Comparison of ENCODE assay signal across 2 cellular contexts in the genomic region with DNA sequence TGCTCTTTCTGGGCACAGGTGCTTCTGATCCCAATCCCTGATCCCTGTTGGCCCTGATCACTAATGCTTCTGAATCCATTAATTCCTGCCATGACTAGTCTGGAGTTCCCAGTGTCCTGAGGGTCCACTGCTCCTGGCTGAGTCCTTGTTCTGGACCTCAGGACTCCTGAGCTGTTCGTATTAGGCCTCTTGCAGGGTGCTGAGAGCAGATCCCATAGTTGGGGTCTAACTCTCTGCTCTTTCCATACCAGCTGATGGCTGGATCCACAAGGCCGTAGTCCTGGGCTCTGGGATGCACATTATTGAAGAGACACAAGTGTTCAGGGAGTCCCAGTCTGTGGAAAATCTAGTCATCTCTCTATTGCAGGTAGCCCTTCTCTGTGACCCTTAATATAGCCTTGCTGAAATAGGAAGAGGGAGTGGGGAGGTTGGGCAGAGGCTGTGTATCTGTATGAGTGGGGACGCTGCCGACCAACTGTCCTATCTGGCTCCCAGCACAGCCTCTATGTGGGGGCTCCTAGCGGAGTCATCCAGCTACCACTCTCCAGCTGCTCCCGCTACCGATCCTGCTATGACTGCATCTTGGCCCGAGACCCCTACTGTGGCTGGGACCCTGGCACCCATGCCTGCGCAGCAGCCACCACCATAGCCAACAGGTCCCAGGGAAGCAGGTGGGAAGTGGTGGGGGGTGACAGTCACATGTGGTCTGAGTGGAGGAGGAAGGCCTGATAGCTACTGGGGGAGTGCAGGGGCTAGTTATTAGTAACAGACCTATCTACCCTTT.
TF ChIP-seq lines count a peak whose summit lies in the region.

No MANE protein-coding gene starts in this region.

TF ChIP-seq in IMR-90, 13 proteins besides CTCF, POLR2A, EP300 and RAD21:
- TF ChIP-seq NFE2L2 (IDR thresholded peaks at IDR 0.05; ENCODE audit: low read depth, low read length), result no peak
- TF ChIP-seq BHLHE40 (IDR thresholded peaks at IDR 0.05; ENCODE audit: low read depth, low read length), result no peak
TF ChIP-seq in IMR-90: peak in this region for 0.

TF ChIP-seq in GM23338, 12 proteins besides CTCF, POLR2A, EP300 and RAD21:
- TF ChIP-seq POLR2AphosphoS5 (IDR thresholded peaks at IDR 0.05; ENCODE audit: low read depth) (no peak), ETS1 (IDR thresholded peaks at IDR 0.05) (no peak), EZH2phosphoT487 (IDR thresholded peaks at IDR 0.05; ENCODE audit: unreplicated experiment) (no peak), STAT1 (IDR thresholded peaks at IDR 0.05; ENCODE audit: unreplicated experiment) (no peak), JUNB (IDR thresholded peaks at IDR 0.05; ENCODE audit: unreplicated experiment) (no peak), ZNF331 (CRISPR knock-in tag; IDR thresholded peaks at IDR 0.05; ENCODE audit: low read depth) (no peak), EZH2 (IDR thresholded peaks at IDR 0.05; ENCODE audit: low read depth, unreplicated experiment) (no peak), NANOG (IDR thresholded peaks at IDR 0.05; ENCODE audit: borderline replicate concordance) (no peak), CREB1 (CRISPR knock-in tag; IDR thresholded peaks at IDR 0.05; ENCODE audit: low read depth) (no peak), ZNF114 (CRISPR knock-in tag; IDR thresholded peaks at IDR 0.05) (no peak)
- TF ChIP-seq, protein P1, sequence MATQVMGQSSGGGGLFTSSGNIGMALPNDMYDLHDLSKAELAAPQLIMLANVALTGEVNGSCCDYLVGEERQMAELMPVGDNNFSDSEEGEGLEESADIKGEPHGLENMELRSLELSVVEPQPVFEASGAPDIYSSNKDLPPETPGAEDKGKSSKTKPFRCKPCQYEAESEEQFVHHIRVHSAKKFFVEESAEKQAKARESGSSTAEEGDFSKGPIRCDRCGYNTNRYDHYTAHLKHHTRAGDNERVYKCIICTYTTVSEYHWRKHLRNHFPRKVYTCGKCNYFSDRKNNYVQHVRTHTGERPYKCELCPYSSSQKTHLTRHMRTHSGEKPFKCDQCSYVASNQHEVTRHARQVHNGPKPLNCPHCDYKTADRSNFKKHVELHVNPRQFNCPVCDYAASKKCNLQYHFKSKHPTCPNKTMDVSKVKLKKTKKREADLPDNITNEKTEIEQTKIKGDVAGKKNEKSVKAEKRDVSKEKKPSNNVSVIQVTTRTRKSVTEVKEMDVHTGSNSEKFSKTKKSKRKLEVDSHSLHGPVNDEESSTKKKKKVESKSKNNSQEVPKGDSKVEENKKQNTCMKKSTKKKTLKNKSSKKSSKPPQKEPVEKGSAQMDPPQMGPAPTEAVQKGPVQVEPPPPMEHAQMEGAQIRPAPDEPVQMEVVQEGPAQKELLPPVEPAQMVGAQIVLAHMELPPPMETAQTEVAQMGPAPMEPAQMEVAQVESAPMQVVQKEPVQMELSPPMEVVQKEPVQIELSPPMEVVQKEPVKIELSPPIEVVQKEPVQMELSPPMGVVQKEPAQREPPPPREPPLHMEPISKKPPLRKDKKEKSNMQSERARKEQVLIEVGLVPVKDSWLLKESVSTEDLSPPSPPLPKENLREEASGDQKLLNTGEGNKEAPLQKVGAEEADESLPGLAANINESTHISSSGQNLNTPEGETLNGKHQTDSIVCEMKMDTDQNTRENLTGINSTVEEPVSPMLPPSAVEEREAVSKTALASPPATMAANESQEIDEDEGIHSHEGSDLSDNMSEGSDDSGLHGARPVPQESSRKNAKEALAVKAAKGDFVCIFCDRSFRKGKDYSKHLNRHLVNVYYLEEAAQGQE (IDR thresholded peaks at IDR 0.05; ENCODE audit: unreplicated experiment), result no peak
